15 cellular contexts compared by ENCODE assay signal in the genomic region with DNA sequence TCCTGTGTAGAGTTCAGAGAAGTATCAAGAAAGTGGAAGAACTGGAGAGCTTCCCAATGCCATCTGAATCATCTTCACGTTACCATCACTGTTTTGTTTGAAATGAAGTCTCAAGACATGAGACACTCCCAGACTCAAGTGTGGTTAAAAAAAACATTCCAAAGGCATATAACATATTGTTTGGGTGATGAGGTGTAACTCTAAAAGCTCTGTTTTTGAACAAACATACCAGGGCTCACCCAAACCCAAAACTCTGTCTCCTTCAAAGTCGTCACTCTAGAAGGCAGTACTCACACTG. TPM values are rescaled to one million over a fixed set of nuclear protein-coding genes. Genes with fewer than 3 reads are reported as not detected.
A peak's percentile ranks its signal among the peaks of the same experiment; 100 is the strongest.
DNase-seq lines count a peak whose midpoint lies in the region; ATAC-seq and TF ChIP-seq lines count a peak whose summit lies in the region.
"Had no signal": no experiment of that assay in that cellular context is flagged by ENCODE, and none has a peak within 500 bp of the region (broad histone marks: within the 10 kb centered on the region; RNA-seq: fewer than 3 reads in every experiment).

No MANE protein-coding gene starts in this region.

- no peaks in the 10 kb centered on the region for H3K27me3 ChIP-seq in right lobe of liver

- ATAC-seq in right lobe of liver: no peak
- ATAC-seq: stimulated activated naive B cell treated with anti-CD40 and anti-IgM and Interleukin-4, amounts not matched to agents 10 μg/mL and 1 μg/mL and 100 μg/mL, for 72 hours; WTC11 had no signal

- H3K4me3 ChIP-seq in AG10803 (ENCODE audit: low read length): no peak overlapping the region
- no peak overlapping the region for H3K4me3 ChIP-seq in choroid plexus epithelial cell (ENCODE audit: low read depth, low read length)
- no peak overlapping the region for H3K4me3 ChIP-seq in right lobe of liver
- H3K4me3 ChIP-seq in lower leg skin (ENCODE audit: low read depth, poor library complexity, severe bottlenecking): no peak overlapping the region
- H3K4me3 ChIP-seq: prostate gland had no signal

- peak; percentile 85 for DNase-seq in AG10803 (ENCODE audit: low read depth)
- peak; percentile 19 for DNase-seq in NCI-H460 (ENCODE audit: extremely low read depth, low read depth)
- peak; percentile 69 for DNase-seq in choroid plexus epithelial cell (ENCODE audit: low read depth)
- no peak for DNase-seq in right lobe of liver
- no peak for DNase-seq in NK-92 (lab: John Stamatoyannopoulos, UW; ENCODE audit: unreplicated experiment)
- no peak for DNase-seq in cardiac septum (ENCODE audit: low spot score)
- no peak for DNase-seq in iPS-NIHi11 (ENCODE audit: low spot score)
- no peak for DNase-seq in lower leg skin (ENCODE audit: low spot score in 2 of 2)
- DNase-seq: effector memory CD4-positive, alpha-beta T cell; NCI-H1436 treated with DMSO at 0.1 percent for 48 hours; NCI-H748 treated with DMSO at 0.1 percent for 48 hours; stimulated activated CD4-positive, alpha-beta T cell treated with anti-CD3 and anti-CD28 coated beads, Interleukin-4, amount 100 ng/mL, for 24 hours; stimulated activated naive B cell treated with anti-CD40 and anti-IgM and Interleukin-4, amounts not matched to agents 10 μg/mL and 1 μg/mL and 100 μg/mL, for 72 hours had no signal

- peaks cover 0 to 50% (median 24%) of the 10 kb centered on the region in 4 donors for H3K4me1 ChIP-seq in right lobe of liver

- H3K36me3 ChIP-seq in right lobe of liver: no peaks in the 10 kb centered on the region
- H3K36me3 ChIP-seq: prostate gland had no signal

- H3K27ac ChIP-seq in right lobe of liver: peak overlapping the region in 2 of 3 donors; percentile 84 to 95
- H3K27ac ChIP-seq: prostate gland had no signal

- TF ChIP-seq POLR2A in right lobe of liver (IDR thresholded peaks at IDR 0.05) (no peak), lower leg skin (IDR thresholded peaks at IDR 0.05) (no peak)

- WGBS in right lobe of liver (ENCODE audit: insufficient coverage, low coverage, low lambda C conversion rate, missing lambda C conversion rate): 88% methylated on average over 2 of the region's 2 CpGs
- 45 to 50% methylated on average over 2 of the region's 2 CpGs for WGBS in lower leg skin, 2 donors

- no peaks in the 10 kb centered on the region for H3K9me3 ChIP-seq in right lobe of liver
- H3K9me3 ChIP-seq: prostate gland had no signal

- intact Hi-C loops in right lobe of liver (cut with DNase I): no loop called here
- intact Hi-C loops in cardiac septum (cut with DNase I): loop anchor here (5.0 kb wide), 1 partner anchor 107 kb away; a partner anchor contains a TSS
- intact Hi-C loops in lower leg skin (cut with DNase I; ENCODE audit: low total_unique reads): no loop called here

- no peak for TF ChIP-seq CTCF in AG10803 (conservative IDR thresholded peaks at IDR 0.05; ENCODE audit: low read length)
- no peak for TF ChIP-seq CTCF in choroid plexus epithelial cell (conservative IDR thresholded peaks at IDR 0.05; ENCODE audit: low read depth, low read length)
- TF ChIP-seq CTCF in right lobe of liver (IDR thresholded peaks at IDR 0.05): no peak
- TF ChIP-seq CTCF in lower leg skin (IDR thresholded peaks at IDR 0.05): no peak

RNA-seq across cellular contexts. Expression of a gene that starts 6.3 kb away (rescaled TPM):
- total RNA-seq in NCI-H460 (2014; rRNA removed; shearing (Covaris generic)): 4.7 and 4.8 TPM in 2 replicates
- 4.8 and 5.5 TPM in 2 replicates for polyA plus RNA-seq in NCI-H460 (2014; cell fraction: nucleus; rRNA removed)
- total RNA-seq in right lobe of liver (10 to 100 TPM; 12.6 to 26.5 (median 17.7) TPM), cardiac septum (20.5 TPM), lower leg skin (10 to 100 TPM; 13.7 to 25.4 (median 23.6) TPM)

Comparison
In these comparisons a context has a peak if more than half of its experiments do, and no peak if none do; other contexts are left out.
1. DNase-seq: peak in AG10803 (single experiment), NCI-H460 (single experiment) and choroid plexus epithelial cell (single experiment); none in right lobe of liver (0 of 3), NK-92 (single experiment), cardiac septum (single experiment), iPS-NIHi11 (single experiment) and lower leg skin (0 of 2).